10 cellular contexts compared by ENCODE assay signal in genomic region chr18:56083097-56083865, GRCh38.
DNase-seq lines count a peak whose midpoint lies in the region; ATAC-seq, FAIRE-seq and TF ChIP-seq lines count a peak whose summit lies in the region.
"Had no signal": no experiment of that assay in that cellular context is flagged by ENCODE, and none has a peak within 500 bp of the region (broad histone marks: within the 10 kb centered on the region; RNA-seq: fewer than 3 reads in every experiment).

No MANE protein-coding gene starts in this region.

- no peaks in the 10 kb centered on the region for H3K36me3 ChIP-seq in GM23248 (ENCODE audit: low read depth)
- H3K36me3 ChIP-seq in neural progenitor cell, result no peaks in the 10 kb centered on the region
- no peaks in the 10 kb centered on the region for H3K36me3 ChIP-seq in small intestine (ENCODE audit: control insufficient read depth in 2 of 2, insufficient read depth in 2 of 2, low read length in 2 of 2)
- H3K36me3 ChIP-seq in transverse colon, result no peaks in the 10 kb centered on the region
- H3K36me3 ChIP-seq: ascending aorta; BLaER1 treated with 17β-estradiol and CSF1 and Interleukin-3, amounts not matched to agents 10 nM and 100 nM had no signal

- H3K27me3 ChIP-seq in GM23248 (replicated peaks; ENCODE audit: insufficient read depth), result no peaks in the 10 kb centered on the region
- H3K27me3 ChIP-seq in foreskin keratinocyte, result no peaks in the 10 kb centered on the region
- H3K27me3 ChIP-seq in neural progenitor cell, result no peaks in the 10 kb centered on the region
- H3K27me3 ChIP-seq in small intestine (ENCODE audit: control insufficient read depth in 2 of 2, insufficient read depth in 2 of 2, low read length in 2 of 2), result no peaks in the 10 kb centered on the region
- no peaks in the 10 kb centered on the region for H3K27me3 ChIP-seq in transverse colon
- H3K27me3 ChIP-seq: ascending aorta; BLaER1 treated with 17β-estradiol and CSF1 and Interleukin-3, amounts not matched to agents 10 nM and 100 nM had no signal

- TF ChIP-seq EP300 in transverse colon (IDR thresholded peaks at IDR 0.05; ENCODE audit: low read depth), result no peak

- no peaks in the 10 kb centered on the region for H4K20me1 ChIP-seq in GM23248 (ENCODE audit: insufficient read depth)
- H4K20me1 ChIP-seq in neural progenitor cell (ENCODE audit: low read depth), result no peaks in the 10 kb centered on the region
- H4K20me1 ChIP-seq: BLaER1 treated with 17β-estradiol and CSF1 and Interleukin-3, amounts not matched to agents 10 nM and 100 nM had no signal

- H3K27me3 Mint-ChIP-seq in neural progenitor cell (ENCODE audit: insufficient read depth, low read depth), result no peaks in the 10 kb centered on the region

- intact Hi-C loops in transverse colon (cut with DNase I; ENCODE audit: low total_unique reads), result no loop called here

- no peak overlapping the region for H3K4me3 Mint-ChIP-seq in neural progenitor cell

- FAIRE-seq in small intestine (lab: Jason Lieb, UNC) (no peak), GM12892 (lab: Jason Lieb, UNC) (no peak)

- H3K27ac ChIP-seq in GM23248 (no peak overlapping the region), foreskin keratinocyte (no peak overlapping the region), neural progenitor cell (no peak overlapping the region), small intestine (ENCODE audit: low read depth in 1 of 2, low read length in 1 of 2) (no peak overlapping the region), transverse colon (peak overlapping the region in 1 of 4 donors; percentile 11)
- H3K27ac ChIP-seq: ascending aorta; BLaER1 treated with 17β-estradiol and CSF1 and Interleukin-3, amounts not matched to agents 10 nM and 100 nM had no signal

- peaks cover 7% of the 10 kb centered on the region for H3K4me1 ChIP-seq in GM23248 (ENCODE audit: insufficient read depth)
- no peaks in the 10 kb centered on the region for H3K4me1 ChIP-seq in foreskin keratinocyte
- H3K4me1 ChIP-seq in neural progenitor cell, result peaks cover 10% of the 10 kb centered on the region
- no peaks in the 10 kb centered on the region for H3K4me1 ChIP-seq in small intestine (ENCODE audit: control insufficient read depth in 2 of 2, insufficient read depth in 1 of 2, low read depth in 1 of 2, low read length in 1 of 2)
- no peaks in the 10 kb centered on the region for H3K4me1 ChIP-seq in transverse colon
- H3K4me1 ChIP-seq: ascending aorta; BLaER1 treated with 17β-estradiol and CSF1 and Interleukin-3, amounts not matched to agents 10 nM and 100 nM had no signal

- TF ChIP-seq CTCF in foreskin keratinocyte (conservative IDR thresholded peaks at IDR 0.05) (no peak), neural progenitor cell (IDR thresholded peaks at IDR 0.05) (peak; percentile 38), transverse colon (IDR thresholded peaks at IDR 0.05) (no peak)

- H3K9me3 ChIP-seq in GM23248 (ENCODE audit: low read depth) (no peaks in the 10 kb centered on the region), neural progenitor cell (ENCODE audit: low read depth) (no peaks in the 10 kb centered on the region), small intestine (ENCODE audit: control insufficient read depth, low read depth) (no peaks in the 10 kb centered on the region), transverse colon (no peaks in the 10 kb centered on the region)
- H3K9me3 ChIP-seq: ascending aorta; BLaER1 treated with 17β-estradiol and CSF1 and Interleukin-3, amounts not matched to agents 10 nM and 100 nM had no signal

- H2AFZ ChIP-seq in GM23248, result no peak overlapping the region
- no peak overlapping the region for H2AFZ ChIP-seq in neural progenitor cell (replicated peaks)

- ATAC-seq in SK-N-SH treated with all-trans-retinoic acid at 6 μM for 48 hours, result peak; percentile 96
- peak; percentile 25 for ATAC-seq in foreskin keratinocyte

- in situ Hi-C loops in GM23248 (cut with MboI), result no loop called here
- in situ Hi-C loops in transverse colon (cut with MboI; ENCODE audit: low pct_ligation_motif_present in 1 of 4, low pct_unique_long_range_greater_than_20kb in 1 of 4, low sequenced_read_pairs in 3 of 4), result loop anchor here in 1 of 4 donors (25.0 kb wide), 1 partner anchor 479 kb away; no protein-coding TSS in a partner anchor

- H3K4me3 ChIP-seq in GM23248, result no peak overlapping the region
- H3K4me3 ChIP-seq in neural progenitor cell, result no peak overlapping the region
- no peak overlapping the region for H3K4me3 ChIP-seq in small intestine (ENCODE audit: low read depth in 1 of 2, low read length in 2 of 2)
- no peak overlapping the region for H3K4me3 ChIP-seq in transverse colon
- H3K4me3 ChIP-seq: ascending aorta; BLaER1 treated with 17β-estradiol and CSF1 and Interleukin-3, amounts not matched to agents 10 nM and 100 nM had no signal

- no peaks in the 10 kb centered on the region for H3K79me2 ChIP-seq in GM23248 (ENCODE audit: insufficient read depth)
- no peaks in the 10 kb centered on the region for H3K79me2 ChIP-seq in neural progenitor cell (ENCODE audit: low read depth)

- H3F3A ChIP-seq in GM23248 (ENCODE audit: insufficient read depth) (peaks cover 11% of the 10 kb centered on the region), neural progenitor cell (ENCODE audit: low read depth) (no peaks in the 10 kb centered on the region)

- WGBS in GM23248 (ENCODE audit: low coverage in 1 of 2, low lambda C conversion rate in 2 of 2, missing lambda C conversion rate in 2 of 2), 2 experiments, result 61 to 62% methylated on average over 12 of the region's 12 CpGs
- 57 to 69% (median 68%) methylated on average over 12 of the region's 12 CpGs for WGBS in small intestine, 3 donors
- whole genome bisulfite sequencing in transverse colon (ENCODE audit: low coverage in 1 of 2), 2 donors, result 37 to 55% methylated on average over 6 to 12 of the region's 12 CpGs

- TF ChIP-seq POLR2A in GM12892 (IDR thresholded peaks at IDR 0.05; ENCODE audit: low read depth, low read length) (no peak), transverse colon (IDR thresholded peaks at IDR 0.05) (no peak)

- peaks cover 16% of the 10 kb centered on the region for H3K4me1 Mint-ChIP-seq in neural progenitor cell

- DNase-seq in GM23248 (peak; percentile 8), foreskin keratinocyte (peak in 1 of 2 donors; percentile 38), neural progenitor cell (ENCODE audit: low spot score) (peak; percentile 15), small intestine (no peak), GM12892 (ENCODE audit: insufficient read length) (no peak), transverse colon (no peak), NCI-H226 (no peak)

- peak overlapping the region; percentile 67 for H3K27ac Mint-ChIP-seq in neural progenitor cell

- no peak overlapping the region for H3K4me2 ChIP-seq in GM23248 (ENCODE audit: unreplicated experiment)
- no peak overlapping the region for H3K4me2 ChIP-seq in neural progenitor cell
- H3K4me2 ChIP-seq: BLaER1 treated with 17β-estradiol and CSF1 and Interleukin-3, amounts not matched to agents 10 nM and 100 nM had no signal

- peaks cover 4% of the 10 kb centered on the region for H3K9me3 Mint-ChIP-seq in neural progenitor cell

- H3K9me2 ChIP-seq in GM23248 (ENCODE audit: insufficient read depth), result no peaks in the 10 kb centered on the region

- H3K36me3 Mint-ChIP-seq in neural progenitor cell, result no peaks in the 10 kb centered on the region

- H3K9ac ChIP-seq in GM23248 (no peak overlapping the region), neural progenitor cell (no peak overlapping the region)
- H3K9ac ChIP-seq: BLaER1 treated with 17β-estradiol and CSF1 and Interleukin-3, amounts not matched to agents 10 nM and 100 nM had no signal

TF ChIP-seq in SK-N-SH treated with all-trans-retinoic acid at 6 μM for 48 hours, 23 proteins besides CTCF, POLR2A, EP300 and RAD21 (continues in another document):
- TF ChIP-seq PPARA (CRISPR knock-in tag; IDR thresholded peaks at IDR 0.05; ENCODE audit: borderline replicate concordance) (no peak), CSDC2 (CRISPR knock-in tag; IDR thresholded peaks at IDR 0.05) (no peak), ZFP3 (CRISPR knock-in tag; IDR thresholded peaks at IDR 0.05) (no peak), BACH2 (CRISPR knock-in tag; IDR thresholded peaks at IDR 0.05; ENCODE audit: borderline replicate concordance) (no peak), ZNF8 (CRISPR knock-in tag; IDR thresholded peaks at IDR 0.05) (no peak), ESRRG (CRISPR knock-in tag; IDR thresholded peaks at IDR 0.05) (no peak), ISL1 (CRISPR knock-in tag; IDR thresholded peaks at IDR 0.05) (no peak), CREB5 (CRISPR knock-in tag; IDR thresholded peaks at IDR 0.05; ENCODE audit: low read depth) (no peak), ZNF70 (CRISPR knock-in tag; IDR thresholded peaks at IDR 0.05) (no peak), OSR1 (CRISPR knock-in tag; IDR thresholded peaks at IDR 0.05) (no peak), TOX (CRISPR knock-in tag; IDR thresholded peaks at IDR 0.05; ENCODE audit: borderline replicate concordance) (no peak), TCF4 (CRISPR knock-in tag; IDR thresholded peaks at IDR 0.05; ENCODE audit: borderline replicate concordance) (no peak), ZNF565 (CRISPR knock-in tag; conservative IDR thresholded peaks at IDR 0.05; ENCODE audit: low read depth) (no peak), SNAI2 (CRISPR knock-in tag; IDR thresholded peaks at IDR 0.05) (no peak), RARB (CRISPR knock-in tag; IDR thresholded peaks at IDR 0.05) (no peak)
- TF ChIP-seq, protein P1, sequence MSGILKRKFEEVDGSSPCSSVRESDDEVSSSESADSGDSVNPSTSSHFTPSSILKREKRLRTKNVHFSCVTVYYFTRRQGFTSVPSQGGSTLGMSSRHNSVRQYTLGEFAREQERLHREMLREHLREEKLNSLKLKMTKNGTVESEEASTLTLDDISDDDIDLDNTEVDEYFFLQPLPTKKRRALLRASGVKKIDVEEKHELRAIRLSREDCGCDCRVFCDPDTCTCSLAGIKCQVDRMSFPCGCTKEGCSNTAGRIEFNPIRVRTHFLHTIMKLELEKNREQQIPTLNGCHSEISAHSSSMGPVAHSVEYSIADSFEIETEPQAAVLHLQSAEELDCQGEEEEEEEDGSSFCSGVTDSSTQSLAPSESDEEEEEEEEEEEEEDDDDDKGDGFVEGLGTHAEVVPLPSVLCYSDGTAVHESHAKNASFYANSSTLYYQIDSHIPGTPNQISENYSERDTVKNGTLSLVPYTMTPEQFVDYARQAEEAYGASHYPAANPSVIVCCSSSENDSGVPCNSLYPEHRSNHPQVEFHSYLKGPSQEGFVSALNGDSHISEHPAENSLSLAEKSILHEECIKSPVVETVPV (CRISPR knock-in tag; IDR thresholded peaks at IDR 0.05), result no peak

Comparison
In these comparisons a context has a peak if more than half of its experiments do, and no peak if none do; other contexts are left out.
1. DNase-seq: peak in GM23248 (single experiment) and neural progenitor cell (single experiment); none in small intestine (single experiment), GM12892 (single experiment), transverse colon (single experiment) and NCI-H226 (single experiment).